ENCODE assay signal across 22 cellular contexts in genomic region chr20:24773168-24773567, GRCh38.
DNase-seq lines count a peak whose midpoint lies in the region; FAIRE-seq and TF ChIP-seq lines count a peak whose summit lies in the region.
"Had no signal": no experiment of that assay in that cellular context is flagged by ENCODE, and none has a peak within 500 bp of the region (broad histone marks: within the 10 kb centered on the region; RNA-seq: fewer than 3 reads in every experiment).

No MANE protein-coding gene starts in this region.

- H3K36me3 ChIP-seq in keratinocyte (ENCODE audit: control insufficient read depth in 2 of 2, extremely low read depth in 1 of 2, insufficient read depth in 2 of 2, low read length in 2 of 2) = no peaks in the 10 kb centered on the region
- H3K36me3 ChIP-seq: BE2C, breast epithelium, neutrophil, thyroid gland had no signal

- no peaks in the 10 kb centered on the region for H4K20me1 ChIP-seq in keratinocyte (ENCODE audit: control insufficient read depth, extremely low read depth, insufficient read depth, low read length)

- H3K4me2 ChIP-seq in keratinocyte (ENCODE audit: control insufficient read depth, extremely low read depth, insufficient read depth, low read depth, low read length) = peak overlapping the region; percentile 56

- H3K9me3 Mint-ChIP-seq in CD14-positive monocyte = peaks cover 8 to 16% (median 9%) of the 10 kb centered on the region in 7 donors

- dilution Hi-C loops in keratinocyte (cut with MboI; ENCODE audit: extremely low pct_ligation_motif_present, low sequenced_read_pairs) = no loop called here

- peak overlapping the region; percentile 24 for H3K9ac ChIP-seq in keratinocyte (ENCODE audit: control insufficient read depth, extremely low read depth, insufficient read depth, low read length)

- H3K79me2 ChIP-seq in keratinocyte (ENCODE audit: control insufficient read depth, insufficient read depth, low read length) = no peaks in the 10 kb centered on the region

- H3K27ac Mint-ChIP-seq in CD14-positive monocyte = no peak overlapping the region
- H3K27ac Mint-ChIP-seq: stimulated activated naive B cell treated with anti-CD40 and anti-IgM and Interleukin-4, amounts not matched to agents 10 μg/mL and 1 μg/mL and 100 μg/mL, for 72 hours; T-helper 2 cell treated with Interferon-gamma antibody and Interleukin-4, amounts not matched to agents 5 μg/mL and 100 μg/mL, for 36 hours had no signal

- in situ Hi-C loops in astrocyte of the spinal cord (cut with HindIII; ENCODE audit: low sequenced_read_pairs) = no loop called here

- H3K4me1 ChIP-seq in keratinocyte (ENCODE audit: control insufficient read depth, extremely low read depth, insufficient read depth, low read length) = peaks cover 25% of the 10 kb centered on the region
- H3K4me1 ChIP-seq: breast epithelium had no signal

- H3K27ac ChIP-seq in keratinocyte (ENCODE audit: control insufficient read depth, insufficient read depth, low read length) = peak overlapping the region; percentile 64
- H3K27ac ChIP-seq: breast epithelium, neutrophil, thyroid gland, VCaP had no signal

- H3K9me3 ChIP-seq in keratinocyte (ENCODE audit: control insufficient read depth, low read depth, low read length) = no peaks in the 10 kb centered on the region
- H3K9me3 ChIP-seq: BE2C, neutrophil, thyroid gland had no signal

- intact Hi-C loops in CD14-positive monocyte (cut with micrococcal nuclease) = no loop called here

- H3K27me3 Mint-ChIP-seq in CD14-positive monocyte (ENCODE audit: low read depth in 3 of 3) = peaks cover 5 to 15% (median 9%) of the 10 kb centered on the region in 3 donors

- TF ChIP-seq CTCF in astrocyte of the spinal cord (IDR thresholded peaks at IDR 0.05; ENCODE audit: low read depth, low read length) (no peak), keratinocyte (optimal IDR thresholded peaks at IDR 0.05 in 1 of 3, IDR thresholded peaks at IDR 0.05 in 1 of 3, conservative IDR thresholded peaks at IDR 0.05 in 1 of 3; ENCODE audit: extremely low read depth in 1 of 3, insufficient read depth in 2 of 3, low read length in 3 of 3) (no peak), CD14-positive monocyte (IDR thresholded peaks at IDR 0.05) (no peak)

- no peak overlapping the region for H3K4me3 Mint-ChIP-seq in CD14-positive monocyte
- H3K4me3 Mint-ChIP-seq: stimulated activated naive B cell treated with anti-CD40 and anti-IgM and Interleukin-4, amounts not matched to agents 10 μg/mL and 1 μg/mL and 100 μg/mL, for 72 hours; T-helper 2 cell treated with Interferon-gamma antibody and Interleukin-4, amounts not matched to agents 5 μg/mL and 100 μg/mL, for 36 hours had no signal

- peak; percentile 43 for DNase-seq in activated CD8-positive, alpha-beta memory T cell treated with anti-CD3 and anti-CD28 coated beads, Interleukin-2, amount 50 U/mL, for 48 hours
- no peak for DNase-seq in activated CD8-positive, alpha-beta memory T cell treated with anti-CD3 and anti-CD28 coated beads for 24 hours
- DNase-seq in astrocyte of the spinal cord (ENCODE audit: low read depth, low spot score) (peak; percentile 64), keratinocyte (ENCODE audit: low read depth, low spot score) (no peak), ureter (ENCODE audit: low spot score) (peak; percentile 36), NCI-H1048 (lab: John Stamatoyannopoulos, UW) (no peak), CD14-positive monocyte (ENCODE audit: low spot score) (no peak)
- no peak for DNase-seq in stimulated activated CD4-positive, alpha-beta T cell treated with anti-CD3 and anti-CD28 coated beads, Interleukin-4, amount 100 ng/mL, for 24 hours
- DNase-seq: activated gamma-delta T cell treated with Interleukin-2 at 50 U/mL for 16 hours; BE2C; Calu3; hypothalamus; NCI-H1930; NCI-H345; stimulated activated naive B cell treated with anti-CD40 and anti-IgM and Interleukin-4, amounts not matched to agents 10 μg/mL and 1 μg/mL and 100 μg/mL, for 72 hours; thyroid gland had no signal

- FAIRE-seq in keratinocyte (lab: Jason Lieb, UNC) = no peak
- FAIRE-seq: A204.1 had no signal

- peaks cover 5% of the 10 kb centered on the region for H3K4me1 Mint-ChIP-seq in CD14-positive monocyte

- no peaks in the 10 kb centered on the region for H3K27me3 ChIP-seq in keratinocyte (ENCODE audit: control insufficient read depth, extremely low read depth, insufficient read depth, low read length)
- H3K27me3 ChIP-seq: BE2C, thyroid gland had no signal

- H3K36me3 Mint-ChIP-seq in CD14-positive monocyte = no peaks in the 10 kb centered on the region

- no peak overlapping the region for H2AFZ ChIP-seq in keratinocyte (ENCODE audit: control insufficient read depth, low read length)

- no peaks in the 10 kb centered on the region for H3K9me1 ChIP-seq in keratinocyte (ENCODE audit: control insufficient read depth, extremely low read depth, insufficient read depth, low read length)

- no peak overlapping the region for H3K4me3 ChIP-seq in astrocyte of the spinal cord (ENCODE audit: low read depth, low read length)
- no peak overlapping the region for H3K4me3 ChIP-seq in keratinocyte (ENCODE audit: control insufficient read depth in 2 of 3, extremely low read depth in 1 of 3, insufficient read depth in 2 of 3, low read depth in 1 of 3, low read length in 3 of 3)
- H3K4me3 ChIP-seq: breast epithelium, skin epidermis, thyroid gland had no signal

Comparison
In these comparisons a context has a peak if more than half of its experiments do, and no peak if none do; other contexts are left out.
1. DNase-seq: peak in activated CD8-positive, alpha-beta memory T cell treated with anti-CD3 and anti-CD28 coated beads, Interleukin-2, amount 50 U/mL, for 48 hours (single experiment), astrocyte of the spinal cord (single experiment) and ureter (single experiment); none in activated CD8-positive, alpha-beta memory T cell treated with anti-CD3 and anti-CD28 coated beads for 24 hours (single experiment), keratinocyte (single experiment), NCI-H1048 (single experiment), stimulated activated CD4-positive, alpha-beta T cell treated with anti-CD3 and anti-CD28 coated beads, Interleukin-4, amount 100 ng/mL, for 24 hours (single experiment) and CD14-positive monocyte (single experiment).